ENCODE assay signal across 19 cellular contexts in genomic region chr1:40264354-40264781, GRCh38. TPM values are rescaled to one million over a fixed set of nuclear protein-coding genes. Genes with fewer than 3 reads are reported as not detected.
DNase-seq lines count a peak whose midpoint lies in the region; ATAC-seq, FAIRE-seq and TF ChIP-seq lines count a peak whose summit lies in the region.
"Had no signal": no experiment of that assay in that cellular context is flagged by ENCODE, and none has a peak within 500 bp of the region (broad histone marks: within the 10 kb centered on the region; RNA-seq: fewer than 3 reads in every experiment).

No MANE protein-coding gene starts in this region.

- H4K20me1 ChIP-seq in IMR-90 (ENCODE audit: insufficient read depth, low read length), result peaks cover 9% of the 10 kb centered on the region

- FAIRE-seq in pancreas (lab: Jason Lieb, UNC), result no peak
- FAIRE-seq: A204.1 had no signal

- in situ Hi-C loops in IMR-90 (cut with MboI; ENCODE audit: low sequenced_read_pairs), result no loop called here

- no peak overlapping the region for H3K18ac ChIP-seq in IMR-90 (ENCODE audit: low read depth, low read length)
- H3K18ac ChIP-seq in mesenchymal stem cell (ENCODE audit: low read depth in 1 of 2, low read length in 2 of 2), result no peak overlapping the region

- H3K9me1 ChIP-seq in IMR-90 (ENCODE audit: insufficient read depth, low read length), result peaks cover 7% of the 10 kb centered on the region

- no peak overlapping the region for H3K4ac ChIP-seq in IMR-90 (ENCODE audit: low read depth, low read length)
- no peak overlapping the region for H3K4ac ChIP-seq in mesenchymal stem cell (ENCODE audit: low read depth in 1 of 2, low read length in 2 of 2)

- POLR2A ChIA-PET in IMR-90 (lab: Charles Lee; ENCODE audit: unreplicated experiment), result no interaction called here

- no peak overlapping the region for H4K5ac ChIP-seq in IMR-90 (ENCODE audit: low read depth, low read length)

- no peak for TF ChIP-seq POLR2A in IMR-90 (IDR thresholded peaks at IDR 0.05; ENCODE audit: low read depth, low read length)

- H3K36me3 ChIP-seq in IMR-90 (ENCODE audit: control insufficient read depth, insufficient read depth, low read length) (peaks cover 21% of the 10 kb centered on the region), mesenchymal stem cell (ENCODE audit: control insufficient read depth in 1 of 2, insufficient read depth in 2 of 2, low read depth in 1 of 2, low read length in 2 of 2) (peaks cover 27 to 81% of the 10 kb centered on the region in 2 experiments), pancreas (peaks cover 0 to 11% (median 4%) of the 10 kb centered on the region in 3 donors)

- no peak overlapping the region for H2AK9ac ChIP-seq in IMR-90 (replicated peaks; ENCODE audit: low read depth, low read length, poor library complexity)

- TF ChIP-seq RAD21 in IMR-90 (IDR thresholded peaks at IDR 0.05; ENCODE audit: low read length), result no peak

- TF ChIP-seq CTCF in IMR-90 (conservative IDR thresholded peaks at IDR 0.05; ENCODE audit: low read depth, low read length), result no peak
- no peak for TF ChIP-seq CTCF in pancreas (IDR thresholded peaks at IDR 0.05)

- no peak overlapping the region for H4K8ac ChIP-seq in IMR-90 (ENCODE audit: low read depth in 2 of 2, low read length in 2 of 2)
- H4K8ac ChIP-seq in mesenchymal stem cell (ENCODE audit: low read length), result no peak overlapping the region

- no peak overlapping the region for H2BK15ac ChIP-seq in IMR-90 (ENCODE audit: low read depth, low read length)
- no peak overlapping the region for H2BK15ac ChIP-seq in mesenchymal stem cell (ENCODE audit: low read depth, poor library complexity, severe bottlenecking)

- no peaks in the 10 kb centered on the region for H3K9me3 ChIP-seq in IMR-90 (ENCODE audit: control insufficient read depth, insufficient read depth, low read length)
- H3K9me3 ChIP-seq in mesenchymal stem cell (ENCODE audit: control insufficient read depth, low read length), result no peaks in the 10 kb centered on the region
- no peaks in the 10 kb centered on the region for H3K9me3 ChIP-seq in pancreas

- ATAC-seq in IMR-90 (ENCODE audit: low read depth) (no peak), pancreas (no peak)
- peak; percentile 95 to 96 for ATAC-seq in activated naive CD4-positive, alpha-beta T cell treated with anti-CD3 and anti-CD28 coated beads, Interleukin-2, amount 50 U/mL, for 72 hours
- ATAC-seq: naive thymus-derived CD4-positive, alpha-beta T cell had no signal

- BruUV-seq in IMR-90 (replicated peaks; lab: Mats Ljungman, UMichigan), result no TSS peak

- 100% methylated on average over 2 of the region's 3 CpGs; no CpG with 5 or more reads in 1 of the 2 experiments for WGBS in IMR-90 (ENCODE audit: extremely low coverage in 2 of 2, insufficient read length in 1 of 2), 2 experiments
- WGBS in mesenchymal stem cell, result 98% methylated on average over 3 of the region's 3 CpGs
- 95 to 98% methylated on average over 3 of the region's 3 CpGs for WGBS in pancreas, 2 donors

- H3K14ac ChIP-seq in IMR-90 (replicated peaks; ENCODE audit: low read depth, low read length) (no peak overlapping the region), mesenchymal stem cell (ENCODE audit: low read length in 2 of 2) (no peak overlapping the region)

- H3K9ac ChIP-seq in IMR-90 (ENCODE audit: low read depth, low read length) (no peak overlapping the region), mesenchymal stem cell (ENCODE audit: low read length) (no peak overlapping the region)

- intact Hi-C loops in IMR-90 (cut with micrococcal nuclease) (no loop called here), pancreas (cut with DNase I) (no loop called here)

- CTCF ChIA-PET in IMR-90 (lab: Yijun Ruan, JAX), result no interaction called here

- H3K4me3 ChIP-seq in IMR-90 (ENCODE audit: insufficient read depth, low read depth, low read length) (no peak overlapping the region), mesenchymal stem cell (ENCODE audit: insufficient read depth in 1 of 2, low read depth in 1 of 2, low read length in 2 of 2) (no peak overlapping the region), pancreas (no peak overlapping the region)
- H3K4me3 ChIP-seq: lung had no signal

- dilution Hi-C loops in IMR-90 (cut with HindIII; ENCODE audit: low sequenced_read_pairs, unreplicated experiment), result no loop called here

- H2BK120ac ChIP-seq in IMR-90 (ENCODE audit: low read depth, low read length) (no peak overlapping the region), mesenchymal stem cell (ENCODE audit: low read depth, low read length) (no peak overlapping the region)

- H3K36me3 Mint-ChIP-seq in activated naive CD4-positive, alpha-beta T cell treated with anti-CD3 and anti-CD28 coated beads, Interleukin-2, amount 50 U/mL, for 72 hours, result peaks cover 18 to 33% of the 10 kb centered on the region in 2 donors

- H2AFZ ChIP-seq in IMR-90 (replicated peaks; ENCODE audit: low read length, poor library complexity), result no peak overlapping the region
- no peak overlapping the region for H2AFZ ChIP-seq in mesenchymal stem cell (ENCODE audit: low read depth, low read length)

- H3K4me2 ChIP-seq in IMR-90 (ENCODE audit: low read depth, low read length), result no peak overlapping the region
- H3K4me2 ChIP-seq in mesenchymal stem cell (ENCODE audit: low read length, poor library complexity, severe bottlenecking), result no peak overlapping the region

- H3K27ac ChIP-seq in IMR-90 (ENCODE audit: insufficient read depth, low read length) (no peak overlapping the region), mesenchymal stem cell (ENCODE audit: low read length, poor library complexity, severe bottlenecking) (no peak overlapping the region), pancreas (no peak overlapping the region)

- H2BK12ac ChIP-seq in mesenchymal stem cell (ENCODE audit: low read length in 2 of 2), result no peak overlapping the region

- no peak overlapping the region for H3K56ac ChIP-seq in IMR-90 (ENCODE audit: extremely low read depth, insufficient read depth, low read length)

- H3K4me1 ChIP-seq in IMR-90 (ENCODE audit: control insufficient read depth, insufficient read depth, low read length), result peaks cover 7% of the 10 kb centered on the region
- peaks cover 7% of the 10 kb centered on the region for H3K4me1 ChIP-seq in mesenchymal stem cell (ENCODE audit: control insufficient read depth, insufficient read depth, low read depth, low read length)
- peaks cover 0 to 16% (median 15%) of the 10 kb centered on the region in 3 donors for H3K4me1 ChIP-seq in pancreas

- no peak overlapping the region for H2BK20ac ChIP-seq in IMR-90 (ENCODE audit: low read depth, low read length)

- H2AK5ac ChIP-seq in IMR-90 (ENCODE audit: low read depth, low read length), result no peak overlapping the region
- H2AK5ac ChIP-seq in mesenchymal stem cell (ENCODE audit: low read length, severe bottlenecking), result no peak overlapping the region

- H3K23ac ChIP-seq in IMR-90 (ENCODE audit: low read depth, low read length) (no peak overlapping the region), mesenchymal stem cell (ENCODE audit: low read length in 2 of 2) (no peak overlapping the region)

- H3K9me3 Mint-ChIP-seq in activated naive CD4-positive, alpha-beta T cell treated with anti-CD3 and anti-CD28 coated beads, Interleukin-2, amount 50 U/mL, for 72 hours, result no peaks in the 10 kb centered on the region
- H3K9me3 Mint-ChIP-seq: CD14-positive monocyte had no signal

- peaks cover 35 to 64% of the 10 kb centered on the region in 2 experiments for H3K79me1 ChIP-seq in IMR-90 (ENCODE audit: low read depth in 1 of 2, low read length in 2 of 2)
- H3K79me1 ChIP-seq in mesenchymal stem cell (replicated peaks; ENCODE audit: low read length, poor library complexity, severe bottlenecking), result peaks cover 32% of the 10 kb centered on the region

- no peak overlapping the region for H2BK5ac ChIP-seq in IMR-90 (ENCODE audit: low read depth, low read length, poor library complexity, severe bottlenecking)
- H2BK5ac ChIP-seq in mesenchymal stem cell (ENCODE audit: low read depth, low read length, poor library complexity, severe bottlenecking), result no peak overlapping the region

- H4K91ac ChIP-seq in IMR-90 (ENCODE audit: insufficient read depth, low read depth, low read length) (no peak overlapping the region), mesenchymal stem cell (ENCODE audit: low read length) (no peak overlapping the region)

- peak; percentile 44 for DNase-seq in activated CD4-positive, alpha-beta T cell treated with anti-CD3 and anti-CD28 coated beads for 48 hours
- DNase-seq in activated CD4-positive, alpha-beta T cell treated with anti-CD3 and anti-CD28 coated beads for 4 hours, result no peak
- peak; percentile 24 for DNase-seq in IMR-90
- peak in 1 of 2 donors; percentile 28 for DNase-seq in activated naive CD4-positive, alpha-beta T cell treated with anti-CD3 and anti-CD28 coated beads, Interleukin-2, amount 50 U/mL, for 72 hours (ENCODE audit: low spot score in 2 of 2)
- DNase-seq in mesenchymal stem cell, result peak; percentile 16
- no peak for DNase-seq in HuH-7.5 (ENCODE audit: low spot score)
- DNase-seq in pancreas, result no peak
- no peak for DNase-seq in NCI-H345 treated with DMSO at 0.1 percent for 48 hours (lab: John Stamatoyannopoulos, UW; ENCODE audit: unreplicated experiment)
- DNase-seq: activated CD4-positive, alpha-beta T cell treated with anti-CD3 and anti-CD28 coated beads, Interleukin-2, amount 50 U/mL, for 1 hour; NCI-H1694 treated with DMSO at 0.1 percent for 48 hours; NCI-H510A treated with DMSO at 0.1 percent for 48 hours; SHP77 treated with DMSO at 0.1 percent for 48 hours; trophoblast cell had no signal

- H3K27me3 ChIP-seq in IMR-90 (ENCODE audit: control insufficient read depth, insufficient read depth, low read length) (no peaks in the 10 kb centered on the region), mesenchymal stem cell (ENCODE audit: control insufficient read depth in 1 of 2, insufficient read depth in 1 of 2, low read length in 2 of 2) (no peaks in the 10 kb centered on the region), pancreas (no peaks in the 10 kb centered on the region)

- peak overlapping the region; percentile 86 to 96 for H3K27ac Mint-ChIP-seq in activated naive CD4-positive, alpha-beta T cell treated with anti-CD3 and anti-CD28 coated beads, Interleukin-2, amount 50 U/mL, for 72 hours
- H3K27ac Mint-ChIP-seq: CD14-positive monocyte had no signal

RNA-seq across cellular contexts. Expression of gene ZMPSTE24, which starts 6.3 kb away (rescaled TPM):
- 28.9 and 90.8 TPM in 2 replicates for total RNA-seq in IMR-90 (2012; rRNA removed)
- 17.7 and 21.0 TPM in 2 replicates for polyA plus RNA-seq in IMR-90 (2012; rRNA removed)
- polyA plus RNA-seq in IMR-90 (2012; cell fraction: cytosol; rRNA removed), result 3.1 and 3.9 TPM in 2 replicates
- 1.7 and 7.1 TPM in 2 replicates for polyA plus RNA-seq in IMR-90 (2012; cell fraction: nucleus; rRNA removed; ENCODE audit: low replicate concordance)
- 10 to 100 TPM; 21.4 to 34.7 TPM for total RNA-seq in activated naive CD4-positive, alpha-beta T cell treated with anti-CD3 and anti-CD28 coated beads, Interleukin-2, amount 50 U/mL, for 72 hours
- polyA plus RNA-seq in mesenchymal stem cell (2013, experiment 1 of 2), result 49.7 TPM
- polyA plus RNA-seq in mesenchymal stem cell (2013, experiment 2 of 2), result 51.8 TPM
- 10 to 100 TPM in 5 of 6 donors, 1 to 10 TPM in 1; 9.9 to 29.8 (median 12.4) TPM for total RNA-seq in pancreas
- polyA plus RNA-seq in pancreas, result 10 to 100 TPM in 1 of 2 donors, 1 to 10 TPM in 1; 6.9 to 17.0 TPM

RNA-seq across cellular contexts. Expression of gene TMCO2, which starts 16.6 kb away (rescaled TPM):
- total RNA-seq in IMR-90 (2012; rRNA removed) (not detected in 2 replicates), pancreas (not detected)
- polyA plus RNA-seq in IMR-90 (2012; rRNA removed) (not detected in 2 replicates), pancreas (not detected)
- not detected in 2 replicates for polyA plus RNA-seq in IMR-90 (2012; cell fraction: cytosol; rRNA removed)
- not detected in 2 replicates for polyA plus RNA-seq in IMR-90 (2012; cell fraction: nucleus; rRNA removed; ENCODE audit: low replicate concordance)
- total RNA-seq in activated naive CD4-positive, alpha-beta T cell treated with anti-CD3 and anti-CD28 coated beads, Interleukin-2, amount 50 U/mL, for 72 hours, result not detected
- not detected for polyA plus RNA-seq in mesenchymal stem cell (2013, experiment 1 of 2)
- polyA plus RNA-seq in mesenchymal stem cell (2013, experiment 2 of 2), result not detected
- total RNA-seq: cerebellum; lung; naive thymus-derived CD4-positive, alpha-beta T cell; pulmonary artery endothelial cell had no signal
- polyA plus RNA-seq: CD14-positive monocyte; lung; naive thymus-derived CD4-positive, alpha-beta T cell had no signal

RNA-seq across cellular contexts. Expression of gene COL9A2, which starts 52.7 kb away (rescaled TPM):
- 0.56 and 0.90 TPM in 2 replicates for total RNA-seq in IMR-90 (2012; rRNA removed)
- 1.3 and 1.6 TPM in 2 replicates for polyA plus RNA-seq in IMR-90 (2012; rRNA removed)
- 1.1 and 1.3 TPM in 2 replicates for polyA plus RNA-seq in IMR-90 (2012; cell fraction: cytosol; rRNA removed)
- 6.1 and 8.7 TPM in 2 replicates for polyA plus RNA-seq in IMR-90 (2012; cell fraction: nucleus; rRNA removed; ENCODE audit: low replicate concordance)
- total RNA-seq in activated naive CD4-positive, alpha-beta T cell treated with anti-CD3 and anti-CD28 coated beads, Interleukin-2, amount 50 U/mL, for 72 hours, result 1 to 10 TPM; 7.0 to 9.6 TPM
- polyA plus RNA-seq in mesenchymal stem cell (2013, experiment 1 of 2), result 1.1 TPM
- polyA plus RNA-seq in mesenchymal stem cell (2013, experiment 2 of 2), result 1.2 TPM
- total RNA-seq in pancreas, result 10 to 100 TPM in 1 of 6 donors, 1 to 10 TPM in 3, under 1 TPM in 2; 0.55 to 10.9 (median 1.8) TPM
- 1 to 10 TPM; 5.4 to 7.5 TPM for polyA plus RNA-seq in pancreas

Comparison
In these comparisons a context has a peak if more than half of its experiments do, and no peak if none do; other contexts are left out.
1. DNase-seq: peak in activated CD4-positive, alpha-beta T cell treated with anti-CD3 and anti-CD28 coated beads for 48 hours (single experiment), IMR-90 (single experiment) and mesenchymal stem cell (single experiment); none in activated CD4-positive, alpha-beta T cell treated with anti-CD3 and anti-CD28 coated beads for 4 hours (0 of 2), HuH-7.5 (single experiment), pancreas (0 of 6) and NCI-H345 treated with DMSO at 0.1 percent for 48 hours (single experiment).
2. ATAC-seq: peak in activated naive CD4-positive, alpha-beta T cell treated with anti-CD3 and anti-CD28 coated beads, Interleukin-2, amount 50 U/mL, for 72 hours (2 of 2); none in IMR-90 (single experiment) and pancreas (0 of 4).